In genomic region chr15:42999201-42999779, GRCh38 we compare ENCODE assay signal across 19 cellular contexts.
"Had no signal": no experiment of that assay in that cellular context is flagged by ENCODE, and none has a peak within 500 bp of the region (broad histone marks: within the 10 kb centered on the region; RNA-seq: fewer than 3 reads in every experiment).

No MANE protein-coding gene starts in this region.

- DNase-seq: activated B cell treated with CpG ODN at 0.5 μM for 24 hours; activated CD4-positive, alpha-beta T cell treated with anti-CD3 and anti-CD28 coated beads for 36 hours; activated CD4-positive, alpha-beta T cell treated with anti-CD3 and anti-CD28 coated beads, Interleukin-2, amount 50 U/mL, for 48 hours; activated effector memory CD4-positive, alpha-beta T cell treated with anti-CD3 and anti-CD28 coated beads, Interleukin-2, amount 50 U/mL, for 16 hours; activated naive CD4-positive, alpha-beta T cell treated with anti-CD3 and anti-CD28 coated beads, Interleukin-2, amount 10 ng/mL, durations not matched to agents 7 days and 5 days; body of pancreas; caudate nucleus; effector memory CD4-positive, alpha-beta T cell; gastrocnemius medialis; occipital lobe; posterior cingulate gyrus; spleen; stimulated activated CD4-positive, alpha-beta T cell treated with anti-CD3 and anti-CD28 coated beads, Interleukin-4, amount 100 ng/mL, for 1 hour; stimulated activated naive CD4-positive, alpha-beta T cell; upper lobe of left lung had no signal

- H3K4me1 Mint-ChIP-seq: activated B cell treated with CpG ODN at 0.5 μM for 24 hours; activated CD4-positive, alpha-beta T cell treated with anti-CD3 and anti-CD28 coated beads for 36 hours; activated naive CD4-positive, alpha-beta T cell treated with anti-CD3 and anti-CD28 coated beads, Interleukin-2, amount 10 ng/mL, durations not matched to agents 7 days and 5 days had no signal

- H3K9me3 Mint-ChIP-seq: activated B cell treated with CpG ODN at 0.5 μM for 24 hours; activated naive CD4-positive, alpha-beta T cell treated with anti-CD3 and anti-CD28 coated beads, Interleukin-2, amount 10 ng/mL, durations not matched to agents 7 days and 5 days; neural crest cell; T-helper 1 cell treated with Interleukin-12 subunit alpha and Interleukin-12 subunit beta and Interleukin-4 antibody, amounts not matched to agents 30 μg/mL and 1 μg/mL, for 36 hours had no signal

- H3K27me3 ChIP-seq: body of pancreas, gastrocnemius medialis, spleen, upper lobe of left lung had no signal

- H3K4me3 ChIP-seq: body of pancreas, gastrocnemius medialis, lung, spleen, upper lobe of left lung had no signal

- H3K27ac ChIP-seq: body of pancreas, gastrocnemius medialis, spleen, upper lobe of left lung had no signal

- H3K27ac Mint-ChIP-seq: activated B cell treated with CpG ODN at 0.5 μM for 24 hours; activated CD4-positive, alpha-beta T cell treated with anti-CD3 and anti-CD28 coated beads for 36 hours; activated naive CD4-positive, alpha-beta T cell treated with anti-CD3 and anti-CD28 coated beads, Interleukin-2, amount 10 ng/mL, durations not matched to agents 7 days and 5 days; T-helper 1 cell treated with Interleukin-12 subunit alpha and Interleukin-12 subunit beta and Interleukin-4 antibody, amounts not matched to agents 30 μg/mL and 1 μg/mL, for 36 hours had no signal

- H3K27me3 Mint-ChIP-seq: activated B cell treated with CpG ODN at 0.5 μM for 24 hours; activated CD4-positive, alpha-beta T cell treated with anti-CD3 and anti-CD28 coated beads for 36 hours; activated naive CD4-positive, alpha-beta T cell treated with anti-CD3 and anti-CD28 coated beads, Interleukin-2, amount 10 ng/mL, durations not matched to agents 7 days and 5 days had no signal

- H3K9me3 ChIP-seq: body of pancreas, gastrocnemius medialis, spleen, upper lobe of left lung had no signal

- H3K4me3 Mint-ChIP-seq: activated B cell treated with CpG ODN at 0.5 μM for 24 hours; activated CD4-positive, alpha-beta T cell treated with anti-CD3 and anti-CD28 coated beads for 36 hours; activated naive CD4-positive, alpha-beta T cell treated with anti-CD3 and anti-CD28 coated beads, Interleukin-2, amount 10 ng/mL, durations not matched to agents 7 days and 5 days; neural crest cell; T-helper 1 cell treated with Interleukin-12 subunit alpha and Interleukin-12 subunit beta and Interleukin-4 antibody, amounts not matched to agents 30 μg/mL and 1 μg/mL, for 36 hours had no signal

- H3K4me1 ChIP-seq: body of pancreas, gastrocnemius medialis, spleen, upper lobe of left lung had no signal

- ATAC-seq: activated CD4-positive, alpha-beta T cell treated with anti-CD3 and anti-CD28 coated beads for 36 hours; body of pancreas; esophagus mucosa; gastrocnemius medialis had no signal
